Comparison of ENCODE assay signal across 23 cellular contexts in genomic region chr3:109331692-109332091, GRCh38. TPM values are rescaled to one million over a fixed set of nuclear protein-coding genes. Genes with fewer than 3 reads are reported as not detected.
DNase-seq lines count a peak whose midpoint lies in the region; ATAC-seq, FAIRE-seq and TF ChIP-seq lines count a peak whose summit lies in the region.
"Had no signal": no experiment of that assay in that cellular context is flagged by ENCODE, and none has a peak within 500 bp of the region (broad histone marks: within the 10 kb centered on the region; RNA-seq: fewer than 3 reads in every experiment).

No MANE protein-coding gene starts in this region.

- H3K27ac ChIP-seq in right lobe of liver, result no peak overlapping the region
- no peak overlapping the region for H3K27ac ChIP-seq in HepG2 (ENCODE audit: extremely low read length, insufficient read depth, low read length)
- H3K27ac ChIP-seq in endodermal cell (ENCODE audit: low read depth, low read length), result no peak overlapping the region
- H3K27ac ChIP-seq in mesenchymal stem cell (ENCODE audit: low read length, poor library complexity, severe bottlenecking), result no peak overlapping the region
- H3K27ac ChIP-seq in heart right ventricle, result no peak overlapping the region
- H3K27ac ChIP-seq: 22Rv1, KMS-11, SJCRH30 had no signal

- H2AFZ ChIP-seq in HepG2 (ENCODE audit: low read length), result no peak overlapping the region
- no peak overlapping the region for H2AFZ ChIP-seq in mesenchymal stem cell (ENCODE audit: low read depth, low read length)

- no peaks in the 10 kb centered on the region for H3K9me3 Mint-ChIP-seq in endodermal cell
- H3K9me3 Mint-ChIP-seq: CD8-positive, alpha-beta T cell had no signal

- H3K36me3 ChIP-seq in right lobe of liver (no peaks in the 10 kb centered on the region), HepG2 (replicated peaks in 1 of 2; ENCODE audit: control insufficient read depth in 1 of 2, insufficient read depth in 2 of 2, low read length in 2 of 2) (no peaks in the 10 kb centered on the region), endodermal cell (ENCODE audit: control insufficient read depth, insufficient read depth, low read length) (peaks cover 70% of the 10 kb centered on the region), mesenchymal stem cell (ENCODE audit: control insufficient read depth in 1 of 2, insufficient read depth in 2 of 2, low read depth in 1 of 2, low read length in 2 of 2) (no peaks in the 10 kb centered on the region), heart right ventricle (no peaks in the 10 kb centered on the region)
- H3K36me3 ChIP-seq: SJCRH30 had no signal

- H4K91ac ChIP-seq in mesenchymal stem cell (ENCODE audit: low read length), result peak overlapping the region; percentile 22

- 51% methylated on average over 5 of the region's 5 CpGs for WGBS in right lobe of liver (ENCODE audit: insufficient coverage, low coverage, low lambda C conversion rate, missing lambda C conversion rate)
- WGBS in HepG2 (ENCODE audit: low lambda C conversion rate), result 54% methylated on average over 5 of the region's 5 CpGs
- WGBS in endodermal cell (ENCODE audit: insufficient coverage in 1 of 2, insufficient read length in 1 of 2), 2 experiments, result 87 to 88% methylated on average over 4 to 5 of the region's 5 CpGs
- 97% methylated on average over 3 of the region's 5 CpGs for WGBS in mesenchymal stem cell
- WGBS in heart right ventricle, 2 donors, result 85 to 88% methylated on average over 5 of the region's 5 CpGs

- no peaks in the 10 kb centered on the region for H3K79me2 ChIP-seq in HepG2 (ENCODE audit: insufficient read depth, low read length)

- in situ Hi-C loops in HepG2 (cut with HindIII; ENCODE audit: extremely low pct_ligation_motif_present, low pct_unique_long_range_greater_than_20kb), result no loop called here

- no peak overlapping the region for H3K4me2 ChIP-seq in HepG2 (ENCODE audit: low read depth, low read length)
- H3K4me2 ChIP-seq in mesenchymal stem cell (ENCODE audit: low read length, poor library complexity, severe bottlenecking), result no peak overlapping the region
- H3K4me2 ChIP-seq: KMS-11 had no signal

- H3K27me3 ChIP-seq in right lobe of liver (no peaks in the 10 kb centered on the region), HepG2 (ENCODE audit: control insufficient read depth in 1 of 2, insufficient read depth in 2 of 2, low read length in 2 of 2) (no peaks in the 10 kb centered on the region), endodermal cell (ENCODE audit: control insufficient read depth, insufficient read depth, low read length, poor library complexity, severe bottlenecking) (no peaks in the 10 kb centered on the region), mesenchymal stem cell (ENCODE audit: control insufficient read depth in 1 of 2, insufficient read depth in 1 of 2, low read length in 2 of 2) (no peaks in the 10 kb centered on the region), heart right ventricle (peaks cover 0 to 23% (median 12%) of the 10 kb centered on the region in 7 donors)
- H3K27me3 ChIP-seq: SJCRH30 had no signal

- H3K9me3 ChIP-seq in right lobe of liver, result no peaks in the 10 kb centered on the region
- no peaks in the 10 kb centered on the region for H3K9me3 ChIP-seq in HepG2 (ENCODE audit: low read length)
- no peaks in the 10 kb centered on the region for H3K9me3 ChIP-seq in endodermal cell (ENCODE audit: control insufficient read depth, low read length)
- H3K9me3 ChIP-seq in mesenchymal stem cell (ENCODE audit: control insufficient read depth, low read length), result no peaks in the 10 kb centered on the region
- H3K9me3 ChIP-seq in heart right ventricle, result no peaks in the 10 kb centered on the region
- H3K9me3 ChIP-seq: SJCRH30 had no signal

- peaks cover 84% of the 10 kb centered on the region for H3K36me3 Mint-ChIP-seq in endodermal cell (ENCODE audit: low read depth)
- H3K36me3 Mint-ChIP-seq: CD8-positive, alpha-beta T cell had no signal

- ATAC-seq in right lobe of liver (peak; percentile 18 to 46 (median 40)), HepG2 (no peak), heart right ventricle (no peak)
- ATAC-seq: CD8-positive, alpha-beta T cell; Panc1 had no signal

- no peak overlapping the region for H2BK120ac ChIP-seq in mesenchymal stem cell (ENCODE audit: low read depth, low read length)

- H4K20me1 ChIP-seq in HepG2 (ENCODE audit: insufficient read depth, low read length), result no peaks in the 10 kb centered on the region

- H2BK12ac ChIP-seq in mesenchymal stem cell (ENCODE audit: low read length in 2 of 2), result no peak overlapping the region

- H3K27me3 Mint-ChIP-seq in endodermal cell (ENCODE audit: insufficient read depth), result no peaks in the 10 kb centered on the region

- CTCF ChIA-PET in HepG2 (lab: Yijun Ruan, JAX; ENCODE audit: low intra/inter-chr PET ratio, low total read pairs), result no interaction called here

- intact Hi-C loops in right lobe of liver (cut with DNase I), result no loop called here
- intact Hi-C loops in HepG2 (cut with micrococcal nuclease; ENCODE audit: unreplicated experiment), result no loop called here
- intact Hi-C loops in heart right ventricle (cut with DNase I), result no loop called here

- TF ChIP-seq EP300 in HepG2 (IDR thresholded peaks at IDR 0.05; ENCODE audit: low read depth in 2 of 2, low read length in 2 of 2) (no peak), HepG2 (CRISPR knock-in tag; IDR thresholded peaks at IDR 0.05; ENCODE audit: borderline replicate concordance) (no peak)

- H3K4ac ChIP-seq in mesenchymal stem cell (ENCODE audit: low read depth in 1 of 2, low read length in 2 of 2), result no peak overlapping the region

- H3K9ac ChIP-seq in HepG2 (ENCODE audit: insufficient read depth, low read depth, low read length), result no peak overlapping the region
- no peak overlapping the region for H3K9ac ChIP-seq in endodermal cell (ENCODE audit: extremely low read depth, low read length, poor library complexity, severe bottlenecking)
- no peak overlapping the region for H3K9ac ChIP-seq in mesenchymal stem cell (ENCODE audit: low read length)
- H3K9ac ChIP-seq: KMS-11 had no signal

- no peak overlapping the region for H2BK15ac ChIP-seq in mesenchymal stem cell (ENCODE audit: low read depth, poor library complexity, severe bottlenecking)

- H2AK5ac ChIP-seq in mesenchymal stem cell (ENCODE audit: low read length, severe bottlenecking), result no peak overlapping the region

- no peak overlapping the region for H3K23ac ChIP-seq in mesenchymal stem cell (ENCODE audit: low read length in 2 of 2)

- no peak overlapping the region for H3K18ac ChIP-seq in mesenchymal stem cell (ENCODE audit: low read depth in 1 of 2, low read length in 2 of 2)

- peak in 2 of 3 donors; percentile 58 to 64 for DNase-seq in right lobe of liver
- DNase-seq in HepG2 (ENCODE audit: low spot score), result no peak
- DNase-seq in endodermal cell, result no peak
- no peak for DNase-seq in mesenchymal stem cell
- no peak for DNase-seq in stimulated activated CD4-positive, alpha-beta T cell treated with anti-CD3 and anti-CD28 coated beads, Interleukin-4, amount 100 ng/mL, for 1 hour
- no peak for DNase-seq in heart right ventricle
- DNase-seq in DMS114 treated with DMSO at 0.1 percent for 48 hours (lab: John Stamatoyannopoulos, UW; ENCODE audit: unreplicated experiment), result no peak
- DNase-seq in DMS 273 treated with DMSO at 0.1 percent for 48 hours (lab: John Stamatoyannopoulos, UW), result no peak
- DNase-seq: C1 segment of cervical spinal cord; CD8-positive, alpha-beta T cell; GDM1; GOT3; NCI-H1092 treated with DMSO at 0.1 percent for 48 hours; NCI-H1436 treated with DMSO at 0.1 percent for 48 hours; NCI-H1930; NCI-H226; NCI-H510A treated with DMSO at 0.1 percent for 48 hours; NCI-H748 treated with DMSO at 0.1 percent for 48 hours; SJCRH30 had no signal

- POLR2A ChIA-PET in HepG2 (lab: Yijun Ruan, JAX), result no interaction called here

- no peak overlapping the region for H3K14ac ChIP-seq in mesenchymal stem cell (ENCODE audit: low read length in 2 of 2)

- H3K4me3 Mint-ChIP-seq in endodermal cell, result peak overlapping the region; percentile 92
- H3K4me3 Mint-ChIP-seq: CD8-positive, alpha-beta T cell had no signal

- H3K27ac Mint-ChIP-seq in endodermal cell, result peak overlapping the region; percentile 75
- H3K27ac Mint-ChIP-seq: CD8-positive, alpha-beta T cell had no signal

- BruUV-seq in HepG2 (replicated peaks; lab: Mats Ljungman, UMichigan), result no TSS peak

- FAIRE-seq in HepG2 (lab: Jason Lieb, UNC), result no peak
- FAIRE-seq: GM18507 had no signal

- H3K4me3 ChIP-seq in right lobe of liver, result no peak overlapping the region
- no peak overlapping the region for H3K4me3 ChIP-seq in HepG2 (replicated peaks in 1 of 3; ENCODE audit: insufficient read depth in 1 of 3, low read depth in 2 of 3, low read length in 3 of 3)
- H3K4me3 ChIP-seq in endodermal cell (ENCODE audit: low read length), result no peak overlapping the region
- no peak overlapping the region for H3K4me3 ChIP-seq in mesenchymal stem cell (ENCODE audit: insufficient read depth in 1 of 2, low read depth in 1 of 2, low read length in 2 of 2)
- no peak overlapping the region for H3K4me3 ChIP-seq in heart right ventricle
- H3K4me3 ChIP-seq: SJCRH30 had no signal

- H3K4me1 ChIP-seq in right lobe of liver (no peaks in the 10 kb centered on the region), HepG2 (ENCODE audit: insufficient read depth, low read length) (no peaks in the 10 kb centered on the region), endodermal cell (ENCODE audit: control insufficient read depth, insufficient read depth, low read length) (no peaks in the 10 kb centered on the region), mesenchymal stem cell (ENCODE audit: control insufficient read depth, insufficient read depth, low read depth, low read length) (no peaks in the 10 kb centered on the region), heart right ventricle (peaks cover 0 to 7% (median 0%) of the 10 kb centered on the region in 9 donors)
- H3K4me1 ChIP-seq: SJCRH30 had no signal

- TF ChIP-seq CTCF in right lobe of liver (IDR thresholded peaks at IDR 0.05) (no peak), HepG2 (CRISPR knock-in tag; IDR thresholded peaks at IDR 0.05) (no peak), endodermal cell (conservative IDR thresholded peaks at IDR 0.05) (no peak), heart right ventricle (IDR thresholded peaks at IDR 0.05) (no peak)

- peaks cover 25% of the 10 kb centered on the region for H3K4me1 Mint-ChIP-seq in endodermal cell

- H3K79me1 ChIP-seq in mesenchymal stem cell (replicated peaks; ENCODE audit: low read length, poor library complexity, severe bottlenecking), result no peaks in the 10 kb centered on the region

- TF ChIP-seq POLR2A in right lobe of liver (IDR thresholded peaks at IDR 0.05) (no peak), HepG2 (IDR thresholded peaks at IDR 0.05; ENCODE audit: insufficient read depth in 1 of 2, low read depth in 2 of 2, low read length in 2 of 2) (no peak)

- no peak overlapping the region for H2BK5ac ChIP-seq in mesenchymal stem cell (ENCODE audit: low read depth, low read length, poor library complexity, severe bottlenecking)

- no peak overlapping the region for H4K8ac ChIP-seq in mesenchymal stem cell (ENCODE audit: low read length)

- no peak for TF ChIP-seq RAD21 in HepG2 (CRISPR knock-in tag; IDR thresholded peaks at IDR 0.05)

RNA-seq across cellular contexts. Expression of gene DPPA4, which starts 5.7 kb away (rescaled TPM):
- total RNA-seq in right lobe of liver (1 to 10 TPM in 1 of 6 experiments, under 1 TPM in 3, not detected in 2; 0.39 to 1.3 (median 0.65) TPM), HepG2 (2016; rRNA removed; fragmentation: Illumina TruSeq; extraction: Trizol) (not detected in 2 replicates), endodermal cell (100 to 1,000 TPM; 132 to 284 TPM), heart right ventricle (not detected)
- not detected in 2 replicates for total RNA-seq in HepG2 (2016; cell fraction: cytosol; rRNA removed; fragmentation: Illumina TruSeq; extraction: Trizol; ENCODE audit: low read depth)
- total RNA-seq in HepG2 (2016; cell fraction: insoluble cytoplasmic fraction; rRNA removed; fragmentation: Illumina TruSeq; extraction: Trizol), result not detected in 2 replicates
- total RNA-seq in HepG2 (2016; cell fraction: membrane; rRNA removed; fragmentation: Illumina TruSeq; extraction: Trizol), result not detected in 2 replicates
- not detected in 2 replicates for total RNA-seq in HepG2 (2016; cell fraction: nucleus; rRNA removed; fragmentation: Illumina TruSeq; extraction: Trizol)
- polyA plus RNA-seq in HepG2 (2011; rRNA removed) (not detected in 2 replicates), heart right ventricle (under 1 TPM in 1 of 2 donors, not detected in 1; 0.01 TPM)
- not detected in 2 replicates for polyA plus RNA-seq in HepG2 (2011; cell fraction: cytosol; rRNA removed)
- polyA plus RNA-seq in HepG2 (2011; cell fraction: nucleus; rRNA removed), result 0.07 TPM in 1 of 2 replicates, not detected in the other
- not detected in 2 replicates for polyA plus RNA-seq in HepG2 (2012)
- not detected in 2 replicates for polyA plus RNA-seq in HepG2 (2016; cell fraction: cytosol; fragmentation: Illumina TruSeq; extraction: Trizol; ENCODE audit: low read depth)
- polyA plus RNA-seq in HepG2 (2016; cell fraction: insoluble cytoplasmic fraction; fragmentation: Illumina TruSeq; extraction: Trizol; ENCODE audit: low read depth), result not detected in 2 replicates
- polyA plus RNA-seq in HepG2 (2016; cell fraction: membrane; fragmentation: Illumina TruSeq; extraction: Trizol; ENCODE audit: low read depth), result not detected in 2 replicates
- polyA plus RNA-seq in HepG2 (2016; cell fraction: nucleus; fragmentation: Illumina TruSeq; extraction: Trizol; ENCODE audit: insufficient read depth, low read depth), result not detected in 2 replicates
- polyA minus RNA-seq in HepG2 (2011; rRNA and poly(A)+ RNA removed; ENCODE audit: low replicate concordance), result not detected in 2 replicates
- polyA minus RNA-seq in HepG2 (2011; cell fraction: cytosol; rRNA and poly(A)+ RNA removed), result not detected in 2 replicates
- not detected in 2 replicates for polyA minus RNA-seq in HepG2 (2011; cell fraction: nucleus; rRNA and poly(A)+ RNA removed)
- 159 TPM for polyA plus RNA-seq in endodermal cell (2013, experiment 1 of 2)
- polyA plus RNA-seq in endodermal cell (2013, experiment 2 of 2), result 126 TPM
- polyA plus RNA-seq in mesenchymal stem cell (2013, experiment 1 of 2), result 11.1 TPM
- 10.2 TPM for polyA plus RNA-seq in mesenchymal stem cell (2013, experiment 2 of 2)
- total RNA-seq: SJCRH30 had no signal

RNA-seq across cellular contexts. Expression of gene DPPA2, which starts 15.4 kb away (rescaled TPM):
- total RNA-seq in right lobe of liver (not detected), HepG2 (2016; rRNA removed; fragmentation: Illumina TruSeq; extraction: Trizol) (not detected in 2 replicates), endodermal cell (1 to 10 TPM; 1.7 to 3.1 TPM), heart right ventricle (not detected)
- total RNA-seq in HepG2 (2016; cell fraction: cytosol; rRNA removed; fragmentation: Illumina TruSeq; extraction: Trizol; ENCODE audit: low read depth), result not detected in 2 replicates
- total RNA-seq in HepG2 (2016; cell fraction: insoluble cytoplasmic fraction; rRNA removed; fragmentation: Illumina TruSeq; extraction: Trizol), result not detected in 2 replicates
- total RNA-seq in HepG2 (2016; cell fraction: membrane; rRNA removed; fragmentation: Illumina TruSeq; extraction: Trizol), result not detected in 2 replicates
- total RNA-seq in HepG2 (2016; cell fraction: nucleus; rRNA removed; fragmentation: Illumina TruSeq; extraction: Trizol), result not detected in 2 replicates
- polyA plus RNA-seq in HepG2 (2011; rRNA removed) (not detected in 2 replicates), heart right ventricle (not detected)
- not detected in 2 replicates for polyA plus RNA-seq in HepG2 (2011; cell fraction: cytosol; rRNA removed)
- not detected in 2 replicates for polyA plus RNA-seq in HepG2 (2011; cell fraction: nucleus; rRNA removed)
- polyA plus RNA-seq in HepG2 (2012), result not detected in 2 replicates
- polyA plus RNA-seq in HepG2 (2016; cell fraction: cytosol; fragmentation: Illumina TruSeq; extraction: Trizol; ENCODE audit: low read depth), result not detected in 2 replicates
- polyA plus RNA-seq in HepG2 (2016; cell fraction: insoluble cytoplasmic fraction; fragmentation: Illumina TruSeq; extraction: Trizol; ENCODE audit: low read depth), result not detected in 2 replicates
- polyA plus RNA-seq in HepG2 (2016; cell fraction: membrane; fragmentation: Illumina TruSeq; extraction: Trizol; ENCODE audit: low read depth), result not detected in 2 replicates
- polyA plus RNA-seq in HepG2 (2016; cell fraction: nucleus; fragmentation: Illumina TruSeq; extraction: Trizol; ENCODE audit: insufficient read depth, low read depth), result not detected in 2 replicates
- 0.23 TPM in 1 of 2 replicates, not detected in the other for polyA minus RNA-seq in HepG2 (2011; rRNA and poly(A)+ RNA removed; ENCODE audit: low replicate concordance)
- polyA minus RNA-seq in HepG2 (2011; cell fraction: cytosol; rRNA and poly(A)+ RNA removed), result not detected in 2 replicates
- polyA minus RNA-seq in HepG2 (2011; cell fraction: nucleus; rRNA and poly(A)+ RNA removed), result not detected in 2 replicates
- 1.3 TPM for polyA plus RNA-seq in endodermal cell (2013, experiment 1 of 2)
- polyA plus RNA-seq in endodermal cell (2013, experiment 2 of 2), result 1.4 TPM
- polyA plus RNA-seq in mesenchymal stem cell (2013, experiment 1 of 2), result 0.08 TPM
- 0.04 TPM for polyA plus RNA-seq in mesenchymal stem cell (2013, experiment 2 of 2)
- total RNA-seq: CD8-positive, alpha-beta T cell; SJCRH30 had no signal

Comparison
In these comparisons a context has a peak if more than half of its experiments do, and no peak if none do; other contexts are left out.
1. ATAC-seq: peak in right lobe of liver (4 of 4); none in HepG2 (single experiment) and heart right ventricle (0 of 8).
2. DNase-seq: peak in right lobe of liver (2 of 3); none in HepG2 (single experiment), endodermal cell (single experiment), mesenchymal stem cell (single experiment), stimulated activated CD4-positive, alpha-beta T cell treated with anti-CD3 and anti-CD28 coated beads, Interleukin-4, amount 100 ng/mL, for 1 hour (single experiment), heart right ventricle (0 of 2), DMS114 treated with DMSO at 0.1 percent for 48 hours (single experiment) and DMS 273 treated with DMSO at 0.1 percent for 48 hours (single experiment).
3. RNA of gene DPPA4, which starts 5.7 kb away (total RNA-seq): 132 to 284 TPM in endodermal cell; 0.39 to 1.3 TPM in right lobe of liver, not detected in HepG2 and not detected in heart right ventricle; every median in the first group is over 10 times any median in the second.